In the genomic region with DNA sequence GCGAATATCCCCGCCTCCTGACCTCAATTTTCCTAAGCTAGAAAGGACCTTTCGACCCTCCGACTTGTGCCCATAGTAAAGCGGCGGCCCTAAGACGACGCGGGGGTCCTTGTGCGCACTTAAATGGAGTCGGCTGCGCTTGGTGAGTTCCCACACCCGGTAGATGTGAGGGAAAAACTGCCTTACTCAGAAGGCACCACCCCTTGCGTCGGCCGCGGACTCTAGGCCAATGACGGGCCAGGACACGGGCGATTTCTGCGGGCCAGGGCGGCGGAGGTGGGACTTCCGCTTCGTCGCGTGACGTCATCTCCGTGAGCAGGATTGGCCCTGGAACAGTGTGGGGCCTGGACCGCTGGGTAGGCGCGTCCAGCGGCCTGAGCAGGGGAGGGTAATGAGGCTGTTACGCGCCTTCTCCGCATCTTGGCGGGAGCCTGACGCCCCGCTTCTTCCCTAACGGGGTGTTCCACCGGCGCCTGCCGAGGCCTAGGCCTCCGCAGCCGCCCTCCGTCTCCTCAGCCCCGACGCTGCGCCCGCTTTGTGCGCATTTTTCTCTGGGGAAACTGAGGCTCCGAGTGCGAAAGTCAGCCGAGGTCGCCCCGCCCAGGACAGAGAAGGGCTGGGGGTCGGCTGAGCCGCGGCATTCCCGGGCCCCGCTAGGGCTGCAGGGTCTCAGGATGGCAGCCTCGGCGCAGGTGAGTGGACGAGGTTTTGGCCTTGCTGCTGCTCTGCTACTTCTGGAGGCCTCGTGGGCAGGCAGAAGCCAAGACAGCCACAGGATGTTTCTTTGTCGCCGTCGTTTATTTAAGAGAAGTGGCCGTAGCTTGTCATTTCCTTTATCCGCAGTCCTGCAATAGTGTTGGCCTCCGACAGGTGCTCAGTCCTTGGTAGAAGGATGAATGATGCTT, we compare ENCODE assay signal across 8 cellular contexts. TPM values are rescaled to one million over a fixed set of nuclear protein-coding genes. Genes with fewer than 3 reads are reported as not detected.
A peak's percentile ranks its signal among the peaks of the same experiment; 100 is the strongest.
DNase-seq lines count a peak whose midpoint lies in the region; ATAC-seq, FAIRE-seq and TF ChIP-seq lines count a peak whose summit lies in the region.

A gene (plus strand): TSS at position 293 of the 905 bp plus-strand sequence. CDS start 382 bp downstream, at position 675.

- peaks cover 7% of the 10 kb centered on the region for H3K36me3 Mint-ChIP-seq in chondrocyte (ENCODE audit: low read depth)

- intact Hi-C loops in kidney (cut with DNase I), result no loop called here

- H3K9me3 ChIP-seq in kidney (ENCODE audit: control insufficient read depth in 1 of 2, low read length in 2 of 2), result no peaks in the 10 kb centered on the region

- H3K4me3 Mint-ChIP-seq in chondrocyte (ENCODE audit: unreplicated experiment), result peak within 1 kb of the TSS; percentile 95

- H3K27me3 Mint-ChIP-seq in chondrocyte (ENCODE audit: low read depth), result peaks cover 5% of the 10 kb centered on the region

- DNase-seq in Ammon's horn (ENCODE audit: low spot score) (peak; percentile 98), NCI-H460 (ENCODE audit: extremely low read depth, low read depth) (peak; percentile 93), chondrocyte (ENCODE audit: low spot score) (peak; percentile 99), kidney (peak; percentile 99)
- peak; percentile 83 for DNase-seq in activated CD4-positive, alpha-beta T cell treated with anti-CD3 and anti-CD28 coated beads for 1 hour
- peak; percentile 79 to 85 for DNase-seq in stimulated activated CD4-positive, alpha-beta T cell treated with anti-CD3 and anti-CD28 coated beads, Interleukin-15, amount 100 ng/mL, for 1 hour (ENCODE audit: low read depth in 1 of 2, low spot score in 1 of 2)

- TF ChIP-seq CTCF in chondrocyte (IDR thresholded peaks at IDR 0.05), result peak; percentile 10
- TF ChIP-seq CTCF in kidney (IDR thresholded peaks at IDR 0.05; ENCODE audit: borderline replicate concordance, extremely low read depth, insufficient read depth), result no peak

- peak within 1 kb of the TSS; percentile 93 to 96 for H3K4me3 ChIP-seq in kidney (ENCODE audit: low read length in 2 of 2)

- peak within 1 kb of the TSS; percentile 71 to 95 for H3K9ac ChIP-seq in kidney (ENCODE audit: low read length in 2 of 2)

- peak within 1 kb of the TSS; percentile 98 for H3K27ac Mint-ChIP-seq in chondrocyte (ENCODE audit: unreplicated experiment)

- H3K9me3 Mint-ChIP-seq in chondrocyte (ENCODE audit: low read depth), result peaks cover under 1% of the 10 kb centered on the region

- peak; percentile 89 for TF ChIP-seq POLR2A in GM19099 (IDR thresholded peaks at IDR 0.05; ENCODE audit: extremely low read depth, insufficient read length, low read depth)

- FAIRE-seq in kidney (lab: Jason Lieb, UNC), result peak; percentile 88

- peaks cover 30% of the 10 kb centered on the region for H3K4me1 Mint-ChIP-seq in chondrocyte (ENCODE audit: low read depth)

- H3K27ac ChIP-seq in kidney (ENCODE audit: low read depth in 2 of 2, low read length in 2 of 2), result peak within 1 kb of the TSS; percentile 82 to 85

- H3K36me3 ChIP-seq in kidney (ENCODE audit: control insufficient read depth in 1 of 2, insufficient read depth in 2 of 2, low read length in 2 of 2), result peaks cover 16 to 17% of the 10 kb centered on the region in 2 donors

- ATAC-seq in HG03378 (IDR thresholded peaks at IDR 0.05; ENCODE audit: unreplicated experiment), result peak; percentile 83

- peaks cover 14 to 17% of the 10 kb centered on the region in 2 donors for H3K4me1 ChIP-seq in kidney (ENCODE audit: control insufficient read depth in 1 of 2, insufficient read depth in 1 of 2, low read depth in 1 of 2, low read length in 2 of 2)

RNA-seq across cellular contexts. Expression of the gene that starts here (rescaled TPM):
- 9.8 and 10.1 TPM in 2 replicates for total RNA-seq in NCI-H460 (2014; rRNA removed; shearing (Covaris generic))
- 1.7 and 4.3 TPM in 2 replicates for polyA plus RNA-seq in NCI-H460 (2014; cell fraction: nucleus; rRNA removed)
- total RNA-seq in chondrocyte (5.1 to 6.7 TPM (median 5.3 TPM) in 3 replicates), kidney (10.2 TPM)
- polyA plus RNA-seq in kidney (ENCODE audit: insufficient read depth, low read depth, low replicate concordance), result 1.3 TPM

Comparison
In these comparisons a context has a peak if more than half of its experiments do, and no peak if none do; other contexts are left out.
1. Peak in every context shown above with its lines: DNase-seq, ATAC-seq, H3K4me3 ChIP-seq and H3K27ac ChIP-seq.